12 cellular contexts compared by ENCODE assay signal in genomic region chr9:14098102-14098501, GRCh38.
A peak's percentile ranks its signal among the peaks of the same experiment; 100 is the strongest.
DNase-seq lines count a peak whose midpoint lies in the region; ATAC-seq and TF ChIP-seq lines count a peak whose summit lies in the region.
"Had no signal": no experiment of that assay in that cellular context is flagged by ENCODE, and none has a peak within 500 bp of the region (broad histone marks: within the 10 kb centered on the region; RNA-seq: fewer than 3 reads in every experiment).

No MANE protein-coding gene starts in this region.

- intact Hi-C loops in left ventricle myocardium superior (cut with micrococcal nuclease), result loop anchor here (10.0 kb wide), 1 partner anchor 73 kb away; no protein-coding TSS in a partner anchor

- no peak overlapping the region for H2BK5ac ChIP-seq in mesenchymal stem cell (ENCODE audit: low read depth, low read length, poor library complexity, severe bottlenecking)

- H3K14ac ChIP-seq in mesenchymal stem cell (ENCODE audit: low read length in 2 of 2), result no peak overlapping the region

- no peak overlapping the region for H2BK12ac ChIP-seq in mesenchymal stem cell (ENCODE audit: low read length in 2 of 2)

- H3K27me3 Mint-ChIP-seq in brain (no peaks in the 10 kb centered on the region), type B pancreatic cell (no peaks in the 10 kb centered on the region), immature natural killer cell (ENCODE audit: low read depth in 3 of 3) (peaks cover 0 to 1% (median 0%) of the 10 kb centered on the region in 3 donors)

- no peak overlapping the region for H3K4ac ChIP-seq in mesenchymal stem cell (ENCODE audit: low read depth in 1 of 2, low read length in 2 of 2)

- DNase-seq in cardiac muscle cell (ENCODE audit: low read depth in 1 of 2, low spot score in 1 of 2), result no peak
- no peak for DNase-seq in left ventricle myocardium superior
- DNase-seq in mesenchymal stem cell, result peak; percentile 89
- DNase-seq in type B pancreatic cell (ENCODE audit: extremely low spot score, unreplicated experiment), result no peak
- no peak for DNase-seq in immature natural killer cell
- DNase-seq in NCI-H1694 (lab: John Stamatoyannopoulos, UW), result no peak
- no peak for DNase-seq in AG08395 (ENCODE audit: low spot score)
- DNase-seq: activated CD8-positive, alpha-beta memory T cell treated with anti-CD3 and anti-CD28 coated beads for 24 hours; activated naive CD4-positive, alpha-beta T cell treated with Interleukin-2 at 50 U/mL for 16 hours; MV-4-11; NCI-H526 treated with DMSO at 0.1 percent for 48 hours had no signal

- H3K27ac Mint-ChIP-seq in brain, result peak overlapping the region; percentile 8 to 96 (median 71)
- H3K27ac Mint-ChIP-seq in type B pancreatic cell, result peak overlapping the region; percentile 31
- no peak overlapping the region for H3K27ac Mint-ChIP-seq in immature natural killer cell

- WGBS in mesenchymal stem cell, result no CpG with 5 or more reads among the region's 4 CpGs

- H3K36me3 ChIP-seq in cardiac muscle cell (no peaks in the 10 kb centered on the region), mesenchymal stem cell (ENCODE audit: control insufficient read depth in 1 of 2, insufficient read depth in 2 of 2, low read depth in 1 of 2, low read length in 2 of 2) (peaks cover 0 to 15% of the 10 kb centered on the region in 2 experiments)

- ATAC-seq in left ventricle myocardium superior, result no peak

- no peaks in the 10 kb centered on the region for H3K27me3 ChIP-seq in cardiac muscle cell
- no peaks in the 10 kb centered on the region for H3K27me3 ChIP-seq in mesenchymal stem cell (ENCODE audit: control insufficient read depth in 1 of 2, insufficient read depth in 1 of 2, low read length in 2 of 2)

- H3K9me3 Mint-ChIP-seq in brain, result no peaks in the 10 kb centered on the region
- H3K9me3 Mint-ChIP-seq in type B pancreatic cell, result no peaks in the 10 kb centered on the region
- peaks cover 0 to 17% (median 3%) of the 10 kb centered on the region in 6 donors for H3K9me3 Mint-ChIP-seq in immature natural killer cell

- no peak overlapping the region for H3K4me2 ChIP-seq in mesenchymal stem cell (ENCODE audit: low read length, poor library complexity, severe bottlenecking)

- H3K36me3 Mint-ChIP-seq in brain, result peaks cover 20% of the 10 kb centered on the region
- peaks cover 24% of the 10 kb centered on the region for H3K36me3 Mint-ChIP-seq in type B pancreatic cell
- H3K36me3 Mint-ChIP-seq in immature natural killer cell, result no peaks in the 10 kb centered on the region

- H3K9ac ChIP-seq in mesenchymal stem cell (ENCODE audit: low read length), result no peak overlapping the region

- H4K8ac ChIP-seq in mesenchymal stem cell (ENCODE audit: low read length), result no peak overlapping the region

- peaks cover 80% of the 10 kb centered on the region for H3K4me1 Mint-ChIP-seq in brain
- peaks cover 46% of the 10 kb centered on the region for H3K4me1 Mint-ChIP-seq in type B pancreatic cell (ENCODE audit: unreplicated experiment)
- no peaks in the 10 kb centered on the region for H3K4me1 Mint-ChIP-seq in immature natural killer cell

- H3K4me1 ChIP-seq in cardiac muscle cell (ENCODE audit: low read depth), result peaks cover 18% of the 10 kb centered on the region
- H3K4me1 ChIP-seq in mesenchymal stem cell (ENCODE audit: control insufficient read depth, insufficient read depth, low read depth, low read length), result no peaks in the 10 kb centered on the region

- H3K9me3 ChIP-seq in cardiac muscle cell (ENCODE audit: low read depth) (no peaks in the 10 kb centered on the region), mesenchymal stem cell (ENCODE audit: control insufficient read depth, low read length) (no peaks in the 10 kb centered on the region)

- H3K4me3 ChIP-seq in cardiac muscle cell (no peak overlapping the region), mesenchymal stem cell (ENCODE audit: insufficient read depth in 1 of 2, low read depth in 1 of 2, low read length in 2 of 2) (no peak overlapping the region)

- no peaks in the 10 kb centered on the region for H3K79me1 ChIP-seq in mesenchymal stem cell (replicated peaks; ENCODE audit: low read length, poor library complexity, severe bottlenecking)

- peak overlapping the region; percentile 17 for H3K27ac ChIP-seq in cardiac muscle cell
- no peak overlapping the region for H3K27ac ChIP-seq in mesenchymal stem cell (ENCODE audit: low read length, poor library complexity, severe bottlenecking)

- TF ChIP-seq CTCF in cardiac muscle cell (IDR thresholded peaks at IDR 0.05; ENCODE audit: low read depth, low read length) (no peak), brain (conservative IDR thresholded peaks at IDR 0.05) (no peak), type B pancreatic cell (conservative IDR thresholded peaks at IDR 0.05) (no peak)

- no peak overlapping the region for H2AK5ac ChIP-seq in mesenchymal stem cell (ENCODE audit: low read length, severe bottlenecking)

- H4K91ac ChIP-seq in mesenchymal stem cell (ENCODE audit: low read length), result no peak overlapping the region

- H2BK120ac ChIP-seq in mesenchymal stem cell (ENCODE audit: low read depth, low read length), result no peak overlapping the region

- no peak overlapping the region for H2AFZ ChIP-seq in mesenchymal stem cell (ENCODE audit: low read depth, low read length)

- H2BK15ac ChIP-seq in mesenchymal stem cell (ENCODE audit: low read depth, poor library complexity, severe bottlenecking), result no peak overlapping the region

- no peak overlapping the region for H3K23ac ChIP-seq in mesenchymal stem cell (ENCODE audit: low read length in 2 of 2)

- no peak overlapping the region for H3K18ac ChIP-seq in mesenchymal stem cell (ENCODE audit: low read depth in 1 of 2, low read length in 2 of 2)

- H3K4me3 Mint-ChIP-seq in brain (peak overlapping the region in 4 of 5 experiments; percentile 21 to 49 (median 32)), type B pancreatic cell (peak overlapping the region; percentile 37), immature natural killer cell (no peak overlapping the region)

Comparison
In these comparisons a context has a peak if more than half of its experiments do, and no peak if none do; other contexts are left out.
1. H3K27ac Mint-ChIP-seq: peak in brain (5 of 5) and type B pancreatic cell (single experiment); none in immature natural killer cell (0 of 6).
2. H3K4me3 Mint-ChIP-seq: peak in brain (4 of 5) and type B pancreatic cell (single experiment); none in immature natural killer cell (0 of 5).